ENCODE assay signal across 8 cellular contexts in genomic region chr14:104269511-104270241, GRCh38.
DNase-seq lines count a peak whose midpoint lies in the region; ATAC-seq and TF ChIP-seq lines count a peak whose summit lies in the region.
"Not testable (repeated sequence)": the region's sequence is repeated elsewhere in the genome, so short reads cannot be mapped to it uniquely, and the experiment has no call there.

No MANE protein-coding gene starts in this region.

- not testable (repeated sequence) for H3K9me3 ChIP-seq in H9 (ENCODE audit: control insufficient read depth, low read depth, low read length); colonic mucosa; left lung; ovary; uterus

- H3K27me3 Mint-ChIP-seq in H9 (ENCODE audit: low read depth); activated T-cell treated with anti-CD3 and anti-CD28 coated beads, Interleukin-2, amount 50 U/mL, for 24 hours: not testable (repeated sequence)

- H3K23ac ChIP-seq in H9 (ENCODE audit: insufficient read length, low read depth, low read length) = not testable (repeated sequence)

- not testable (repeated sequence) for H2BK5ac ChIP-seq in H9 (ENCODE audit: insufficient read length, low read length)

- H3K36me3 Mint-ChIP-seq in H9 (ENCODE audit: insufficient read depth in 1 of 3, low read depth in 3 of 3); activated T-cell treated with anti-CD3 and anti-CD28 coated beads, Interleukin-2, amount 50 U/mL, for 24 hours (ENCODE audit: low read depth): not testable (repeated sequence)

- not testable (repeated sequence) for H3K27ac ChIP-seq in H9 (ENCODE audit: insufficient read length, low read depth, low read length); colonic mucosa; left lung; ovary; uterus

- not testable (repeated sequence) for H3K14ac ChIP-seq in H9 (ENCODE audit: insufficient read depth, low read length)

- not testable (repeated sequence) for H3K9ac ChIP-seq in H9 (ENCODE audit: extremely low read depth, insufficient read length, low read length); colonic mucosa (ENCODE audit: low read depth in 2 of 2, low read length in 2 of 2)

- DNase-seq in H9 = peak; percentile 19
- peak; percentile 21 for DNase-seq in activated T-cell treated with anti-CD3 and anti-CD28 coated beads, Interleukin-2, amount 50 U/mL, for 24 hours
- peak; percentile 15 for DNase-seq in colonic mucosa
- peak; percentile 21 for DNase-seq in Right ventricle myocardium superior
- peak; percentile 21 to 68 for DNase-seq in left lung
- DNase-seq in ovary = peak in 4 of 5 donors; percentile 10 to 14 (median 12)
- peak; percentile 6 for DNase-seq in stimulated activated CD8-positive, alpha-beta memory T cell treated with anti-CD3 and anti-CD28 coated beads, Interleukin-4, amount 100 ng/mL, for 48 hours
- peak; percentile 3 to 4 for DNase-seq in uterus

- not testable (repeated sequence) for TF ChIP-seq EP300 in ovary (IDR thresholded peaks at IDR 0.05)

- not testable (repeated sequence) for H2BK15ac ChIP-seq in H9 (ENCODE audit: low read depth, low read length)

- not testable (repeated sequence) for TF ChIP-seq POLR2A in ovary (IDR thresholded peaks at IDR 0.05); uterus (IDR thresholded peaks at IDR 0.05)

- not testable (repeated sequence) for H4K8ac ChIP-seq in H9 (replicated peaks; ENCODE audit: insufficient read length, low read depth, low read length)

- not testable (repeated sequence) for H3K4ac ChIP-seq in H9 (ENCODE audit: low read depth, low read length)

- not testable (repeated sequence) for H3K27ac Mint-ChIP-seq in H9; activated T-cell treated with anti-CD3 and anti-CD28 coated beads, Interleukin-2, amount 50 U/mL, for 24 hours

- H3K4me1 ChIP-seq in H9 (ENCODE audit: insufficient read depth, low read length); colonic mucosa; left lung; ovary (ENCODE audit: insufficient read depth); uterus: not testable (repeated sequence)

- H3K79me2 ChIP-seq in H9 (ENCODE audit: insufficient read depth, low read length) = not testable (repeated sequence)

- not testable (repeated sequence) for H3K18ac ChIP-seq in H9 (ENCODE audit: insufficient read length, low read depth, low read length)

- not testable (repeated sequence) for H2BK20ac ChIP-seq in H9 (ENCODE audit: low read depth, low read length, poor library complexity, severe bottlenecking)

- H2AFZ ChIP-seq in H9 (ENCODE audit: low read length) = not testable (repeated sequence)

- H3K23me2 ChIP-seq in H9 (ENCODE audit: insufficient read length, low read depth, low read length, poor library complexity, severe bottlenecking) = not testable (repeated sequence)

- H3K4me1 Mint-ChIP-seq in H9 = peaks cover 13 to 24% of the 10 kb centered on the region in 2 experiments
- H3K4me1 Mint-ChIP-seq in activated T-cell treated with anti-CD3 and anti-CD28 coated beads, Interleukin-2, amount 50 U/mL, for 24 hours (ENCODE audit: low read depth) = not testable (repeated sequence)

- not testable (repeated sequence) for H3K56ac ChIP-seq in H9 (ENCODE audit: insufficient read length, low read depth, low read length)

- H3K36me3 ChIP-seq in colonic mucosa, left lung, ovary, uterus: not testable (repeated sequence)

- not testable (repeated sequence) for H3K4me3 ChIP-seq in colonic mucosa, left lung, ovary, uterus

- ATAC-seq in Right ventricle myocardium superior (ENCODE audit: poor library complexity); left lung: not testable (repeated sequence)

- H3K4me3 Mint-ChIP-seq in H9; activated T-cell treated with anti-CD3 and anti-CD28 coated beads, Interleukin-2, amount 50 U/mL, for 24 hours: not testable (repeated sequence)

- H3T11ph ChIP-seq in H9 (ENCODE audit: low read length) = not testable (repeated sequence)

- not testable (repeated sequence) for H2BK120ac ChIP-seq in H9 (ENCODE audit: low read depth, low read length, poor library complexity, severe bottlenecking)

- H3K79me1 ChIP-seq in H9 (ENCODE audit: insufficient read depth, low read depth, low read length, poor library complexity, severe bottlenecking) = not testable (repeated sequence)

- TF ChIP-seq CTCF in H9 (conservative IDR thresholded peaks at IDR 0.05); colonic mucosa (IDR thresholded peaks at IDR 0.05); left lung (IDR thresholded peaks at IDR 0.05); ovary (IDR thresholded peaks at IDR 0.05); uterus (IDR thresholded peaks at IDR 0.05): not testable (repeated sequence)

- no CpG with 5 or more reads among the region's 34 CpGs for WGBS in H9 (ENCODE audit: extremely low coverage, insufficient read length, low lambda C conversion rate)
- 92 to 93% (median 92%) methylated on average over 33 of the region's 34 CpGs for WGBS in ovary, 3 donors

- H4K5ac ChIP-seq in H9 (ENCODE audit: insufficient read length, low read depth, low read length) = not testable (repeated sequence)

- H2BK12ac ChIP-seq in H9 (ENCODE audit: insufficient read length, low read depth, low read length) = not testable (repeated sequence)

- not testable (repeated sequence) for H4K91ac ChIP-seq in H9 (ENCODE audit: insufficient read length, low read depth, low read length)

- not testable (repeated sequence) for H3K4me2 ChIP-seq in H9 (ENCODE audit: insufficient read depth, insufficient read length, low read length)

- H4K20me1 ChIP-seq in H9 (ENCODE audit: control insufficient read depth, insufficient read depth, insufficient read length) = not testable (repeated sequence)

- intact Hi-C loops in colonic mucosa (cut with DNase I); Right ventricle myocardium superior (cut with DNase I); left lung (cut with DNase I); ovary (cut with DNase I); uterus (cut with DNase I; ENCODE audit: low total_unique reads): not testable (repeated sequence)

- not testable (repeated sequence) for H3K9me3 Mint-ChIP-seq in H9; activated T-cell treated with anti-CD3 and anti-CD28 coated beads, Interleukin-2, amount 50 U/mL, for 24 hours

- H3K27me3 ChIP-seq in H9 (ENCODE audit: insufficient read depth, low read length); colonic mucosa; left lung; ovary; uterus: not testable (repeated sequence)

- not testable (repeated sequence) for H2AK5ac ChIP-seq in H9 (ENCODE audit: insufficient read length, low read length)
